ENCODE assay signal across 17 cellular contexts in the genomic region with DNA sequence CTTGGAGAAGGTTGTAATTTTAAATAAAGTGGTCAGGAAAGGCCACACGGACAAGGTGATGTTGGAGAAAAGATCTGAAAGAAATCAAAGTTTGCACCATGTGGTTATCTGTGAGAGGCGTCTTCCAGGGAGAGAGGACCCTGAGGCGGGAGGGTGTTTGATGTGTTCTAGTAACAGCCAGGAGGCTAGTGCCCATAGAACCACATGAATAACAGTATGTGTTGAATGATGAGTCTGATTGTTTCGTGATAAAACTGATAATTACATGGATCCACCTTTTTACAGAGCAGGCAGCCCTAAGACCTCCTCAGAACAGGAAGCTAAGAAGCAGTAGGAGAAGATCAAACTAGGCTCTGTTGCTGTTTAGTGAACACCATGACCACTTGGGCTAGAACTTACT.
"Had no signal": no experiment of that assay in that cellular context is flagged by ENCODE, and none has a peak within 500 bp of the region (broad histone marks: within the 10 kb centered on the region; RNA-seq: fewer than 3 reads in every experiment).

No MANE protein-coding gene starts in this region.

- H3K36me3 ChIP-seq: esophagus muscularis mucosa, gastroesophageal sphincter, heart left ventricle, left lung, lower lobe of right lung had no signal

- DNase-seq: dermis blood vessel endothelial cell; dorsolateral prefrontal cortex; effector CD4-positive, alpha-beta T cell; effector memory CD4-positive, alpha-beta T cell; foreskin keratinocyte; heart left ventricle; hypothalamus; left cardiac atrium; left lung; left ventricle myocardium superior; lower lobe of right lung; mesenchymal stem cell; mucosa of descending colon had no signal

- ATAC-seq: foreskin keratinocyte, gastroesophageal sphincter, heart left ventricle, left cardiac atrium, left lung, left ventricle myocardium superior, lower lobe of right lung, mucosa of descending colon had no signal

- H3K27me3 ChIP-seq: dorsolateral prefrontal cortex, esophagus muscularis mucosa, foreskin keratinocyte, gastroesophageal sphincter, heart left ventricle, hepatocyte, left lung had no signal

- H3K4me2 ChIP-seq: hepatocyte had no signal

- H2AFZ ChIP-seq: hepatocyte had no signal

- H3K4me1 ChIP-seq: esophagus muscularis mucosa, foreskin keratinocyte, gastroesophageal sphincter, heart left ventricle, left lung, lower lobe of right lung had no signal

- H3K9me3 ChIP-seq: esophagus muscularis mucosa, gastroesophageal sphincter, heart left ventricle, left lung, lower lobe of right lung, mucosa of descending colon had no signal

- H3K79me2 ChIP-seq: hepatocyte had no signal

- H3K4me3 ChIP-seq: coronary artery, dorsolateral prefrontal cortex, esophagus muscularis mucosa, gastroesophageal sphincter, heart left ventricle, hepatocyte, left lung, lower lobe of right lung, mucosa of descending colon had no signal

- H3K27ac ChIP-seq: esophagus muscularis mucosa, foreskin keratinocyte, gastroesophageal sphincter, heart left ventricle, hepatocyte, left lung, lower lobe of right lung had no signal
